ENCODE assay signal across 16 cellular contexts in the genomic region with DNA sequence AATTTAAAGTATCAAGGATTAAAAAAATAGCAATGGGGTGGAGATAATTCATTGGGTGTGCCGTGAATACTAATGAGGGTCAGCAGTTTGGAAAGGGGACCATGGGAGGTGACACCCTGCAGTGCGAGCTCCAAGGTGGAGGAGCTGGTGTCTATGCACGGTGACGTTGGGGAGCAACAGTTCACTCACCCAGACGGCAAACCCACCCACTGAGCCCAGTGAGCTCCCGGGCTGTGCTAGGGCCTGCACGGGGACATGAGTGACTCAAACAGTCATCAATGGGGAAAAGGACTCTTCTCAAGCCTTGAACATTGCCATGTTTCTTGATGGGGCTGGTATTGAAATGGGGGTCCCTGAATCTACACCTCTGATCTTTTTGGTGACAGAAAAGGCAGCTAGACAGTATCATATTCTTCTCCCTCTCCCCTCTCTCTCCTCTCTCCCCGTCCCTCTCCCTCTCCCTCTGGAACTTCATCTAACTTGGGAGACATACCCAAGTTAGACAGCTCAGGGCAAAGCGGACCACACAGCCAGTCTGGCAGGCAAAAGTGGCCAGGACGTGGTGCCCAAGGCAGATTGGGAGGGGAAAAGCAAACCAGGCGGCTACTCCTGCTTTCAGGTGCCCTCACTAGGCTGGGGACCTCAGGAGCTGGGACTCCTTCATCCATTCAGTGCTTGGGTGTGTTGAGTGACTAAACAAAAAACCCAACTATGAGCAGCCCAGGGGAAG. TPM values are rescaled to one million over a fixed set of nuclear protein-coding genes. Genes with fewer than 3 reads are reported as not detected.
DNase-seq lines count a peak whose midpoint lies in the region; ATAC-seq and TF ChIP-seq lines count a peak whose summit lies in the region.
"Had no signal": no experiment of that assay in that cellular context is flagged by ENCODE, and none has a peak within 500 bp of the region (broad histone marks: within the 10 kb centered on the region; RNA-seq: fewer than 3 reads in every experiment).

No MANE protein-coding gene starts in this region.

- no peaks in the 10 kb centered on the region for H3K9me2 ChIP-seq in hepatocyte (replicated peaks; ENCODE audit: insufficient read depth)

- H2BK15ac ChIP-seq in neuronal stem cell (ENCODE audit: low read length), result no peak overlapping the region

- H3K36me3 ChIP-seq in hepatocyte (replicated peaks; ENCODE audit: insufficient read depth, low read depth) (no peaks in the 10 kb centered on the region), neuronal stem cell (replicated peaks in 1 of 2; ENCODE audit: control insufficient read depth in 2 of 2, insufficient read depth in 2 of 2, low read length in 2 of 2) (no peaks in the 10 kb centered on the region)
- H3K36me3 ChIP-seq: BLaER1 had no signal

- H2BK120ac ChIP-seq in neuronal stem cell (ENCODE audit: low read depth, low read length), result no peak overlapping the region

- no peak for ATAC-seq in HG02798 (IDR thresholded peaks at IDR 0.05; ENCODE audit: poor library complexity, unreplicated experiment)
- ATAC-seq: HCT116 had no signal

- peak; percentile 26 for DNase-seq in activated CD8-positive, alpha-beta memory T cell treated with anti-CD3 and anti-CD28 coated beads for 24 hours
- DNase-seq in activated CD8-positive, alpha-beta memory T cell treated with anti-CD3 and anti-CD28 coated beads, Interleukin-2, amount 50 U/mL, for 48 hours, result no peak
- DNase-seq in hepatocyte (ENCODE audit: low spot score) (peak; percentile 1), neuronal stem cell (ENCODE audit: low spot score) (no peak), GM19238 (ENCODE audit: insufficient read length, low spot score) (no peak)
- no peak for DNase-seq in stimulated activated CD4-positive, alpha-beta T cell treated with anti-CD3 and anti-CD28 coated beads, Interleukin-4, amount 100 ng/mL, for 4 hours
- DNase-seq: 8988T; AML-193; Caco-2; CD8-positive, alpha-beta memory T cell; DND-41; GDM1; GM23248 had no signal

- H3K14ac ChIP-seq in neuronal stem cell (ENCODE audit: low read length), result no peak overlapping the region

- no peak overlapping the region for H4K91ac ChIP-seq in neuronal stem cell (ENCODE audit: low read depth, low read length, poor library complexity)

- H3K79me1 ChIP-seq in neuronal stem cell (ENCODE audit: low read depth, low read length), result no peaks in the 10 kb centered on the region

- peaks cover 3% of the 10 kb centered on the region for H3K27me3 ChIP-seq in hepatocyte
- peaks cover 0 to 29% (median 0%) of the 10 kb centered on the region in 3 experiments for H3K27me3 ChIP-seq in neuronal stem cell (ENCODE audit: control insufficient read depth in 3 of 3, insufficient read depth in 3 of 3, low read depth in 1 of 3, low read length in 3 of 3)
- H3K27me3 ChIP-seq: BLaER1 had no signal

- H3K4me3 ChIP-seq in hepatocyte, result no peak overlapping the region
- no peak overlapping the region for H3K4me3 ChIP-seq in neuronal stem cell (ENCODE audit: low read length in 2 of 2)
- H3K4me3 ChIP-seq: BLaER1, GM23248 had no signal

- no peak overlapping the region for H3K23ac ChIP-seq in neuronal stem cell (ENCODE audit: low read depth, low read length, poor library complexity)

- no peak overlapping the region for H4K8ac ChIP-seq in neuronal stem cell (ENCODE audit: low read depth, low read length)

- no peak overlapping the region for H3K4me2 ChIP-seq in hepatocyte
- no peak overlapping the region for H3K4me2 ChIP-seq in neuronal stem cell (ENCODE audit: insufficient read depth, low read length, poor library complexity, severe bottlenecking)
- H3K4me2 ChIP-seq: BLaER1 had no signal

- peak overlapping the region; percentile 2 for H3K18ac ChIP-seq in neuronal stem cell (ENCODE audit: low read length)

- no peak overlapping the region for H3K9ac ChIP-seq in neuronal stem cell (ENCODE audit: low read depth, low read length, poor library complexity)
- H3K9ac ChIP-seq: BLaER1, GM23248 had no signal

- H2AFZ ChIP-seq in hepatocyte, result no peak overlapping the region
- H2AFZ ChIP-seq in neuronal stem cell (ENCODE audit: low read length), result no peak overlapping the region
- H2AFZ ChIP-seq: GM23248 had no signal

- H3K4me1 ChIP-seq in hepatocyte (ENCODE audit: insufficient read depth) (no peaks in the 10 kb centered on the region), neuronal stem cell (ENCODE audit: control insufficient read depth in 2 of 2, insufficient read depth in 1 of 2, low read depth in 1 of 2, low read length in 2 of 2) (peaks cover 3 to 4% of the 10 kb centered on the region in 2 donors)
- H3K4me1 ChIP-seq: Caco-2 had no signal

- H3K27ac ChIP-seq in hepatocyte (no peak overlapping the region), neuronal stem cell (replicated peaks; ENCODE audit: low read length) (no peak overlapping the region)
- H3K27ac ChIP-seq: BLaER1, GM23248 had no signal

- H2AK5ac ChIP-seq in neuronal stem cell (ENCODE audit: low read depth, low read length), result no peak overlapping the region

- TF ChIP-seq CTCF in hepatocyte (IDR thresholded peaks at IDR 0.05; ENCODE audit: poor library complexity), result no peak

- 78% methylated on average over 11 of the region's 11 CpGs for WGBS in hepatocyte (ENCODE audit: low lambda C conversion rate, missing lambda C conversion rate)
- no CpG with 5 or more reads among the region's 11 CpGs for WGBS in neuronal stem cell (ENCODE audit: extremely low coverage in 2 of 2, insufficient read length in 2 of 2, insufficient replicate concordance in 1 of 2), 2 donors

- no peaks in the 10 kb centered on the region for H4K20me1 ChIP-seq in hepatocyte (ENCODE audit: insufficient read depth, poor library complexity, severe bottlenecking)
- H4K20me1 ChIP-seq: BLaER1 had no signal

- H3K79me2 ChIP-seq in hepatocyte, result no peaks in the 10 kb centered on the region

- H3K4ac ChIP-seq in neuronal stem cell (ENCODE audit: low read length), result no peak overlapping the region

- H2BK5ac ChIP-seq in neuronal stem cell (ENCODE audit: low read length), result no peak overlapping the region

- no peak overlapping the region for H2BK12ac ChIP-seq in neuronal stem cell (ENCODE audit: low read length)

- no peaks in the 10 kb centered on the region for H3K9me3 ChIP-seq in hepatocyte (ENCODE audit: low read depth)
- no peaks in the 10 kb centered on the region for H3K9me3 ChIP-seq in neuronal stem cell (replicated peaks in 1 of 2; ENCODE audit: control insufficient read depth in 2 of 2, insufficient read depth in 1 of 2, low read depth in 1 of 2, low read length in 2 of 2)
- H3K9me3 ChIP-seq: Caco-2 had no signal

RNA-seq across cellular contexts. Expression of gene PPP2R2C, which starts 26.3 kb away (rescaled TPM):
- total RNA-seq in hepatocyte, result 0.48 and 0.67 TPM in 2 replicates
- polyA plus RNA-seq in hepatocyte, result 0.22 and 0.35 TPM in 2 replicates
- 3.3 TPM for polyA plus RNA-seq in neuronal stem cell (2013, experiment 1 of 2)
- 3.1 TPM for polyA plus RNA-seq in neuronal stem cell (2013, experiment 2 of 2)
- total RNA-seq: Caco-2; CD8-positive, alpha-beta memory T cell; GM23248 had no signal
- polyA plus RNA-seq: CD8-positive, alpha-beta memory T cell; GM23248 had no signal

Comparison
In these comparisons a context has a peak if more than half of its experiments do, and no peak if none do; other contexts are left out.
1. DNase-seq: peak in activated CD8-positive, alpha-beta memory T cell treated with anti-CD3 and anti-CD28 coated beads for 24 hours (single experiment) and hepatocyte (single experiment); none in activated CD8-positive, alpha-beta memory T cell treated with anti-CD3 and anti-CD28 coated beads, Interleukin-2, amount 50 U/mL, for 48 hours (single experiment), neuronal stem cell (single experiment), GM19238 (single experiment) and stimulated activated CD4-positive, alpha-beta T cell treated with anti-CD3 and anti-CD28 coated beads, Interleukin-4, amount 100 ng/mL, for 4 hours (0 of 2).